Comparison of ENCODE assay signal across 16 cellular contexts in the genomic region with DNA sequence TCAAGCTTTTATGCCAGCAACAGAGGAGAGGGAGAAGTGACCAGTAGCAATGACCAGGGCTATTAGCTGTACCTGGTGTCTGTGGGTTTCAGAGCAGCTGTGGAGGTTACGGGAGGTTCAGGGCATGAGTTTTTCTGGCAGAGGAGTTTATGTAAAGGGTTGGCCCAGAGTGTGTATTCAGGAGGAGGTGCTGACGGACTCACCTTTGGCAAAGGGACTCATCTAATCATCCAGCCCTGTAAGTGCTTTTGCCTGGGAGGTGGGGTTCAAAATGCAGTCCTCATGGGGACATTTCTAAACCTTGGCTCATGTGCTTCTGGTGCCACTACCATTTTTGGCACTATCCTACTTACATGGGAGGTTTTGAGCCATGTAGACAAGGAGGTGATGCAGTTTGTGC.
A peak's percentile ranks its signal among the peaks of the same experiment; 100 is the strongest.
DNase-seq lines count a peak whose midpoint lies in the region; ATAC-seq and TF ChIP-seq lines count a peak whose summit lies in the region.
"Had no signal": no experiment of that assay in that cellular context is flagged by ENCODE, and none has a peak within 500 bp of the region (broad histone marks: within the 10 kb centered on the region; RNA-seq: fewer than 3 reads in every experiment).

No MANE protein-coding gene starts in this region.

- H3K9me3 ChIP-seq in SU-DHL-6 (ENCODE audit: insufficient read depth, low read length) (no peaks in the 10 kb centered on the region), esophagus muscularis mucosa (no peaks in the 10 kb centered on the region)
- H3K9me3 ChIP-seq: body of pancreas, HAP-1, upper lobe of left lung had no signal

- H3K27me3 ChIP-seq in SU-DHL-6 (ENCODE audit: low read length): no peaks in the 10 kb centered on the region
- H3K27me3 ChIP-seq in esophagus muscularis mucosa: no peaks in the 10 kb centered on the region
- H3K27me3 ChIP-seq: body of pancreas, upper lobe of left lung had no signal

- no peak for TF ChIP-seq CTCF in SU-DHL-6 (IDR thresholded peaks at IDR 0.05; ENCODE audit: insufficient read depth, low read length, poor library complexity, severe bottlenecking)
- no peak for TF ChIP-seq CTCF in esophagus muscularis mucosa (IDR thresholded peaks at IDR 0.05)

- no peaks in the 10 kb centered on the region for H3K9me2 ChIP-seq in SU-DHL-6 (replicated peaks; ENCODE audit: insufficient read depth, low read length)

- H4K20me1 ChIP-seq in SU-DHL-6 (ENCODE audit: low read depth, low read length): no peaks in the 10 kb centered on the region

- H2AFZ ChIP-seq in SU-DHL-6 (ENCODE audit: low read depth, low read length, severe bottlenecking): no peak overlapping the region

- H3K4me3 ChIP-seq in SU-DHL-6 (ENCODE audit: insufficient read depth, low read length, poor library complexity, severe bottlenecking): no peak overlapping the region
- H3K4me3 ChIP-seq in esophagus muscularis mucosa: no peak overlapping the region
- H3K4me3 ChIP-seq: body of pancreas, HAP-1, upper lobe of left lung had no signal

- 94% methylated on average over 2 of the region's 2 CpGs for WGBS in esophagus muscularis mucosa

- no peaks in the 10 kb centered on the region for H3K79me2 ChIP-seq in SU-DHL-6 (ENCODE audit: insufficient read depth, low read length)

- H3K9me3 Mint-ChIP-seq in activated T-cell treated with anti-CD3 and anti-CD28 coated beads, Interleukin-2, amount 50 U/mL, for 24 hours: no peaks in the 10 kb centered on the region
- H3K9me3 Mint-ChIP-seq in effector memory CD8-positive, alpha-beta T cell: no peaks in the 10 kb centered on the region
- H3K9me3 Mint-ChIP-seq in stimulated activated memory B cell treated with anti-CD40 and anti-IgM and Interleukin-4, amounts not matched to agents 10 μg/mL and 1 μg/mL and 100 μg/mL, for 72 hours: no peaks in the 10 kb centered on the region
- H3K9me3 Mint-ChIP-seq: dendritic cell treated with granulocyte-macrophage colony-stimulating factor and Interleukin-4, amounts not matched to agents 40 ng/mL and 50 ng/mL, for 4 days had no signal

- peak overlapping the region; percentile 99 for H3K27ac Mint-ChIP-seq in activated T-cell treated with anti-CD3 and anti-CD28 coated beads, Interleukin-2, amount 50 U/mL, for 24 hours
- H3K27ac Mint-ChIP-seq in effector memory CD8-positive, alpha-beta T cell: peak overlapping the region; percentile 83 to 87
- H3K27ac Mint-ChIP-seq in stimulated activated memory B cell treated with anti-CD40 and anti-IgM and Interleukin-4, amounts not matched to agents 10 μg/mL and 1 μg/mL and 100 μg/mL, for 72 hours: peak overlapping the region; percentile 98
- H3K27ac Mint-ChIP-seq: dendritic cell treated with granulocyte-macrophage colony-stimulating factor and Interleukin-4, amounts not matched to agents 40 ng/mL and 50 ng/mL, for 4 days had no signal

- H3K4me1 ChIP-seq in esophagus muscularis mucosa: peaks cover 0 to 31% (median 0%) of the 10 kb centered on the region in 4 donors
- H3K4me1 ChIP-seq: body of pancreas, HAP-1, upper lobe of left lung had no signal

- TF ChIP-seq POLR2A in esophagus muscularis mucosa (IDR thresholded peaks at IDR 0.05; ENCODE audit: low read depth): no peak

- H3K27ac ChIP-seq in SU-DHL-6 (ENCODE audit: low read depth, low read length) (peak overlapping the region; percentile 96), esophagus muscularis mucosa (replicated peaks in 1 of 4) (no peak overlapping the region)
- H3K27ac ChIP-seq: body of pancreas had no signal

- H3K4me1 Mint-ChIP-seq in activated T-cell treated with anti-CD3 and anti-CD28 coated beads, Interleukin-2, amount 50 U/mL, for 24 hours (ENCODE audit: low read depth): peaks cover 36% of the 10 kb centered on the region
- peaks cover 0 to 9% of the 10 kb centered on the region in 2 donors for H3K4me1 Mint-ChIP-seq in effector memory CD8-positive, alpha-beta T cell (ENCODE audit: low read depth in 2 of 2)
- H3K4me1 Mint-ChIP-seq in stimulated activated memory B cell treated with anti-CD40 and anti-IgM and Interleukin-4, amounts not matched to agents 10 μg/mL and 1 μg/mL and 100 μg/mL, for 72 hours: peaks cover 89% of the 10 kb centered on the region

- H3K27me3 Mint-ChIP-seq in activated T-cell treated with anti-CD3 and anti-CD28 coated beads, Interleukin-2, amount 50 U/mL, for 24 hours: no peaks in the 10 kb centered on the region
- H3K27me3 Mint-ChIP-seq in effector memory CD8-positive, alpha-beta T cell: no peaks in the 10 kb centered on the region
- H3K27me3 Mint-ChIP-seq in stimulated activated memory B cell treated with anti-CD40 and anti-IgM and Interleukin-4, amounts not matched to agents 10 μg/mL and 1 μg/mL and 100 μg/mL, for 72 hours: no peaks in the 10 kb centered on the region

- H3K4me2 ChIP-seq in SU-DHL-6 (ENCODE audit: low read depth, low read length, poor library complexity, severe bottlenecking): peak overlapping the region; percentile 58

- TF ChIP-seq EP300 in esophagus muscularis mucosa (IDR thresholded peaks at IDR 0.05): no peak

- DNase-seq in activated T-cell treated with anti-CD3 and anti-CD28 coated beads, Interleukin-2, amount 50 U/mL, for 24 hours: no peak
- DNase-seq in activated T-cell treated with anti-CD3 and anti-CD28 coated beads for 4 hours (no peak), esophagus muscularis mucosa (ENCODE audit: extremely low spot score) (no peak), SHP77 (lab: John Stamatoyannopoulos, UW) (no peak), occipital lobe (lab: John Stamatoyannopoulos, UW) (no peak)
- DNase-seq in effector memory CD8-positive, alpha-beta T cell: no peak
- DNase-seq: body of pancreas; head of caudate nucleus; NCI-H1694 treated with DMSO at 0.1 percent for 48 hours; PC-3; stimulated activated CD4-positive, alpha-beta T cell treated with anti-CD3 and anti-CD28 coated beads, Interleukin-4, amount 100 ng/mL, for 24 hours; upper lobe of left lung had no signal

- intact Hi-C loops in esophagus muscularis mucosa (cut with DNase I): no loop called here

- peaks cover 31% of the 10 kb centered on the region for H3F3A ChIP-seq in SU-DHL-6 (ENCODE audit: insufficient read depth)

- H3K9ac ChIP-seq in SU-DHL-6 (ENCODE audit: low read length): peak overlapping the region; percentile 53

- H3K36me3 ChIP-seq in SU-DHL-6 (ENCODE audit: low read length): no peaks in the 10 kb centered on the region
- no peaks in the 10 kb centered on the region for H3K36me3 ChIP-seq in esophagus muscularis mucosa
- H3K36me3 ChIP-seq: HAP-1, upper lobe of left lung had no signal

- no peak for ATAC-seq in effector memory CD8-positive, alpha-beta T cell (replicated peaks)
- ATAC-seq in stimulated activated memory B cell treated with anti-CD40 and anti-IgM and Interleukin-4, amounts not matched to agents 10 μg/mL and 1 μg/mL and 100 μg/mL, for 72 hours: no peak
- ATAC-seq: body of pancreas, PC-3 had no signal

- H3K4me3 Mint-ChIP-seq in activated T-cell treated with anti-CD3 and anti-CD28 coated beads, Interleukin-2, amount 50 U/mL, for 24 hours: peak overlapping the region; percentile 86
- peak overlapping the region; percentile 79 to 80 for H3K4me3 Mint-ChIP-seq in effector memory CD8-positive, alpha-beta T cell
- peak overlapping the region; percentile 9 for H3K4me3 Mint-ChIP-seq in stimulated activated memory B cell treated with anti-CD40 and anti-IgM and Interleukin-4, amounts not matched to agents 10 μg/mL and 1 μg/mL and 100 μg/mL, for 72 hours
- H3K4me3 Mint-ChIP-seq: dendritic cell treated with granulocyte-macrophage colony-stimulating factor and Interleukin-4, amounts not matched to agents 40 ng/mL and 50 ng/mL, for 4 days had no signal

- H3K36me3 Mint-ChIP-seq in activated T-cell treated with anti-CD3 and anti-CD28 coated beads, Interleukin-2, amount 50 U/mL, for 24 hours (ENCODE audit: low read depth): peaks cover 99% of the 10 kb centered on the region
- H3K36me3 Mint-ChIP-seq in effector memory CD8-positive, alpha-beta T cell (ENCODE audit: insufficient read depth): peaks cover 54% of the 10 kb centered on the region
- no peaks in the 10 kb centered on the region for H3K36me3 Mint-ChIP-seq in stimulated activated memory B cell treated with anti-CD40 and anti-IgM and Interleukin-4, amounts not matched to agents 10 μg/mL and 1 μg/mL and 100 μg/mL, for 72 hours

Comparison
In these comparisons a context has a peak if more than half of its experiments do, and no peak if none do; other contexts are left out.
1. H3K4me3 Mint-ChIP-seq: peak in every context shown above with its lines; median percentile 86 in activated T-cell treated with anti-CD3 and anti-CD28 coated beads, Interleukin-2, amount 50 U/mL, for 24 hours; 80 in effector memory CD8-positive, alpha-beta T cell; 9 in stimulated activated memory B cell treated with anti-CD40 and anti-IgM and Interleukin-4, amounts not matched to agents 10 μg/mL and 1 μg/mL and 100 μg/mL, for 72 hours.